Comparison of ENCODE assay signal across 8 cellular contexts in genomic region chr6:30685977-30686907, GRCh38. TPM values are rescaled to one million over a fixed set of nuclear protein-coding genes. Genes with fewer than 3 reads are reported as not detected.
DNase-seq lines count a peak whose midpoint lies in the region; ATAC-seq and TF ChIP-seq lines count a peak whose summit lies in the region.

Gene PPP1R18 (minus strand): TSS chr6:30686645. CDS start chr6:30686018, 627 bp downstream.

- no peak for TF ChIP-seq EP300 in transverse colon (IDR thresholded peaks at IDR 0.05; ENCODE audit: low read depth)

- H3K9me3 ChIP-seq in cardiac muscle cell (ENCODE audit: low read depth) (no peaks in the 10 kb centered on the region), transverse colon (no peaks in the 10 kb centered on the region)

- WGBS in transverse colon (ENCODE audit: low coverage in 1 of 2), 2 donors, result 4 to 7% methylated on average over 8 to 29 of the region's 42 CpGs

- no peaks in the 10 kb centered on the region for H3K9me3 Mint-ChIP-seq in Calu3 (ENCODE audit: low read depth, unreplicated experiment)
- no peaks in the 10 kb centered on the region for H3K9me3 Mint-ChIP-seq in activated naive CD8-positive, alpha-beta T cell (ENCODE audit: low read depth)

- CTCF ChIA-PET in Calu3 (lab: Charles Lee), result no interaction called here

- H3K27me3 Mint-ChIP-seq in Calu3 (ENCODE audit: unreplicated experiment), result no peaks in the 10 kb centered on the region
- H3K27me3 Mint-ChIP-seq in activated naive CD8-positive, alpha-beta T cell, result no peaks in the 10 kb centered on the region

- H3K27ac Mint-ChIP-seq in Calu3 (ENCODE audit: unreplicated experiment), result peak within 1 kb of the TSS; percentile 89
- H3K27ac Mint-ChIP-seq in activated naive CD8-positive, alpha-beta T cell, result peak within 1 kb of the TSS; percentile 91

- no peak for TF ChIP-seq CTCF in Calu3 (IDR thresholded peaks at IDR 0.05; ENCODE audit: unreplicated experiment)
- no peak for TF ChIP-seq CTCF in cardiac muscle cell (IDR thresholded peaks at IDR 0.05; ENCODE audit: low read depth, low read length)
- no peak for TF ChIP-seq CTCF in transverse colon (IDR thresholded peaks at IDR 0.05)

- H3K36me3 ChIP-seq in cardiac muscle cell (no peaks in the 10 kb centered on the region), transverse colon (no peaks in the 10 kb centered on the region)

- H3K36me3 Mint-ChIP-seq in Calu3 (ENCODE audit: insufficient read depth, unreplicated experiment), result peaks cover 70% of the 10 kb centered on the region
- H3K36me3 Mint-ChIP-seq in activated naive CD8-positive, alpha-beta T cell, result peaks cover 12% of the 10 kb centered on the region

- intact Hi-C loops in Calu3 (cut with micrococcal nuclease; ENCODE audit: unreplicated experiment), result no loop called here
- intact Hi-C loops in posterior cingulate gyrus (cut with DNase I), result no loop called here
- intact Hi-C loops in transverse colon (cut with DNase I; ENCODE audit: low total_unique reads), result loop anchor here (2.0 to 5.0 kb wide), 2 partner anchors 31 to 69 kb away; partner anchors contain the start of genes MDC1, MRPS18B and PPP1R10

- peak within 1 kb of the TSS; percentile 78 for H3K4me3 Mint-ChIP-seq in Calu3 (ENCODE audit: low read depth, unreplicated experiment)
- H3K4me3 Mint-ChIP-seq in activated naive CD8-positive, alpha-beta T cell, result peak within 1 kb of the TSS; percentile 93

- peak within 1 kb of the TSS; percentile 63 for H3K4me3 ChIP-seq in cardiac muscle cell
- H3K4me3 ChIP-seq in transverse colon, result peak within 1 kb of the TSS; percentile 63 to 81 (median 68)

- BruUV-seq in Calu3 (replicated peaks; lab: Mats Ljungman, UMichigan), result no TSS peak

- H3K27me3 ChIP-seq in cardiac muscle cell, result no peaks in the 10 kb centered on the region
- no peaks in the 10 kb centered on the region for H3K27me3 ChIP-seq in transverse colon

- H3K27ac ChIP-seq in cardiac muscle cell, result peak within 1 kb of the TSS; percentile 67
- H3K27ac ChIP-seq in transverse colon, result peak within 1 kb of the TSS; percentile 93 to 99 (median 96)

- TF ChIP-seq POLR2A in transverse colon (IDR thresholded peaks at IDR 0.05), result peak; percentile 45

- ATAC-seq in HG02798 (IDR thresholded peaks at IDR 0.05; ENCODE audit: poor library complexity, unreplicated experiment), result peak; percentile 26
- ATAC-seq in SK-N-SH treated with all-trans-retinoic acid at 6 μM for 48 hours, result peak; percentile 44

- in situ Hi-C loops in transverse colon (cut with MboI; ENCODE audit: low pct_ligation_motif_present in 1 of 4, low pct_unique_long_range_greater_than_20kb in 1 of 4, low sequenced_read_pairs in 3 of 4), result no loop called here

- peaks cover 63% of the 10 kb centered on the region for H3K4me1 ChIP-seq in cardiac muscle cell (ENCODE audit: low read depth)
- peaks cover 6 to 83% (median 35%) of the 10 kb centered on the region in 4 donors for H3K4me1 ChIP-seq in transverse colon

- peaks cover 88% of the 10 kb centered on the region for H3K4me1 Mint-ChIP-seq in Calu3 (ENCODE audit: low read depth, unreplicated experiment)
- H3K4me1 Mint-ChIP-seq in activated naive CD8-positive, alpha-beta T cell (ENCODE audit: low read depth), result peaks cover 37% of the 10 kb centered on the region

- peak; percentile 63 for DNase-seq in Calu3
- DNase-seq in cardiac muscle cell (ENCODE audit: low read depth in 1 of 2, low spot score in 1 of 2), result peak; percentile 73 to 76
- DNase-seq in posterior cingulate gyrus, result peak in 7 of 10 donors; percentile 32 to 92 (median 43)
- peak; percentile 85 for DNase-seq in transverse colon
- no peak for DNase-seq in cerebellar nuclear complex (lab: John Stamatoyannopoulos, UW)

TF ChIP-seq in SK-N-SH treated with all-trans-retinoic acid at 6 μM for 48 hours, 23 proteins besides CTCF, POLR2A, EP300 and RAD21:
- no peak for TF ChIP-seq SNAI2 (CRISPR knock-in tag; IDR thresholded peaks at IDR 0.05)
- TF ChIP-seq TCF4 (CRISPR knock-in tag; IDR thresholded peaks at IDR 0.05; ENCODE audit: borderline replicate concordance), result no peak
- TF ChIP-seq ARNTL (CRISPR knock-in tag; IDR thresholded peaks at IDR 0.05; ENCODE audit: borderline replicate concordance, low read depth), result no peak
- TF ChIP-seq PPARA (CRISPR knock-in tag; IDR thresholded peaks at IDR 0.05; ENCODE audit: borderline replicate concordance), result no peak
- TF ChIP-seq RARB (CRISPR knock-in tag; IDR thresholded peaks at IDR 0.05), result no peak
- TF ChIP-seq ZFP30 (CRISPR knock-in tag; IDR thresholded peaks at IDR 0.05), result peak; percentile 64; the same call in 1 of the 2 replicates
- no peak for TF ChIP-seq ZNF8 (CRISPR knock-in tag; IDR thresholded peaks at IDR 0.05)
- TF ChIP-seq OSR1 (CRISPR knock-in tag; IDR thresholded peaks at IDR 0.05), result no peak

RNA-seq across cellular contexts. Expression of gene PPP1R18, which starts in this region (rescaled TPM):
- total RNA-seq in Calu3 (2022) (22.0 and 28.2 TPM in 2 replicates), cardiac muscle cell (25.7 and 43.5 TPM in 2 replicates), transverse colon (10 to 100 TPM; 11.5 to 46.0 (median 14.9) TPM)
- polyA plus RNA-seq in cardiac muscle cell, result 9.9 and 13.0 TPM in 2 replicates

Comparison
In these comparisons a context has a peak if more than half of its experiments do, and no peak if none do; other contexts are left out.
1. DNase-seq: peak in Calu3 (single experiment), cardiac muscle cell (2 of 2), posterior cingulate gyrus (7 of 10) and transverse colon (single experiment); none in cerebellar nuclear complex (0 of 2).